In the genomic region with DNA sequence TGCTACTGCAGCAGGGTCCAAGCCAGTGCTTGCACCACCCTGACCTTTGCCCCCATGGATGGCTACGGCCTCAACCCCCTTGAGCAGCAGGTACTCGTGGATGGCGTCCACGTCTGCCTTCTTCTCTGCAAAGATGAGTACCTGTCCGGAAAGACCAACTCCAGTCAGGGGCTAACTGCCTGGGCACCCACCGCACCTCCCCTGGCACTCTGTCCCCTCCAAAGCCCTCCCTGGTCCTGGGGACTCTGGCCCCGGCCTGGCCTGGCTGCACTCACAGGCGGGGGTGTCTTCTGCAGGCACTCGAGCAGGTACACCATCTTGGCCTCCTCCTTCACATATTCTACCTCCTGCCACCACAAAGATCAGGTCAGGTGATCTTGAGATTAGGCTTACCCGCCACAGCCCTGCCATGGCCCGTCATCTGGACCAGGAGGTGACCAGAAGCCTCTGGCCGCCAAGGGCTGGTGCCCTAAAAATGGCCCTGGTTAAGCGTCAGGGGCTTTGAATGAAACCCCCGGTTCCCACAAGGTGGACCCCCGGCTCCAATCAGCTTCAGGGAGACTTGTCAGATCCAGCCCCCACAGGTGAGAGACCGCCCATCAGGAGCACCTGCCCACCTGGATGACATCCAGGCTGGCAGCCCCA, we compare ENCODE assay signal across 23 cellular contexts.
"Had no signal": no experiment of that assay in that cellular context is flagged by ENCODE, and none has a peak within 500 bp of the region (broad histone marks: within the 10 kb centered on the region; RNA-seq: fewer than 3 reads in every experiment).

No MANE protein-coding gene starts in this region.

- ATAC-seq: foreskin keratinocyte; heart left ventricle; left colon; left ventricle myocardium superior; sciatic nerve; stimulated activated naive B cell treated with anti-CD40 and anti-IgM and Interleukin-4, amounts not matched to agents 10 μg/mL and 1 μg/mL and 100 μg/mL, for 72 hours; stimulated activated naive CD8-positive, alpha-beta T cell treated with anti-CD3 and anti-CD28 coated beads, Interleukin-15, amount 100 ng/mL, for 72 hours had no signal

- H3K27ac ChIP-seq: colonic mucosa, foreskin keratinocyte, heart left ventricle, parathyroid adenoma, prostate gland, thoracic aorta, transverse colon had no signal

- H3K4me3 ChIP-seq: colonic mucosa, heart left ventricle, lung, prostate gland, thoracic aorta, transverse colon had no signal

- H3K4me3 Mint-ChIP-seq: endodermal cell; stimulated activated naive B cell treated with anti-CD40 and anti-IgM and Interleukin-4, amounts not matched to agents 10 μg/mL and 1 μg/mL and 100 μg/mL, for 72 hours; stimulated activated naive CD8-positive, alpha-beta T cell treated with anti-CD3 and anti-CD28 coated beads, Interleukin-15, amount 100 ng/mL, for 72 hours had no signal

- H3K9me3 Mint-ChIP-seq: endodermal cell; stimulated activated naive B cell treated with anti-CD40 and anti-IgM and Interleukin-4, amounts not matched to agents 10 μg/mL and 1 μg/mL and 100 μg/mL, for 72 hours; stimulated activated naive CD8-positive, alpha-beta T cell treated with anti-CD3 and anti-CD28 coated beads, Interleukin-15, amount 100 ng/mL, for 72 hours had no signal

- DNase-seq: colonic mucosa; effector CD4-positive, alpha-beta T cell; endodermal cell; erythroblast; foreskin keratinocyte; heart left ventricle; hippocampal formation; left colon; left ventricle myocardium superior; mesenchymal stem cell; midbrain; occipital lobe; stimulated activated CD4-positive, alpha-beta T cell treated with anti-CD3 and anti-CD28 coated beads, Interleukin-2, amount 100 ng/mL, for 24 hours; stimulated activated CD4-positive, alpha-beta T cell treated with anti-CD3 and anti-CD28 coated beads, Interleukin-4, amount 100 ng/mL, for 4 hours; stimulated activated naive B cell treated with anti-CD40 and anti-IgM and Interleukin-4, amounts not matched to agents 10 μg/mL and 1 μg/mL and 100 μg/mL, for 72 hours; stimulated activated naive CD8-positive, alpha-beta T cell treated with anti-CD3 and anti-CD28 coated beads, Interleukin-15, amount 100 ng/mL, for 72 hours; transverse colon had no signal

- H3K9me3 ChIP-seq: colonic mucosa, heart left ventricle, prostate gland, thoracic aorta, transverse colon had no signal

- H3K4me1 ChIP-seq: foreskin keratinocyte, parathyroid adenoma had no signal

- H3K27me3 ChIP-seq: colonic mucosa, foreskin keratinocyte, heart left ventricle, transverse colon had no signal

- FAIRE-seq: endothelial cell of umbilical vein had no signal

- H3K27me3 Mint-ChIP-seq: stimulated activated naive B cell treated with anti-CD40 and anti-IgM and Interleukin-4, amounts not matched to agents 10 μg/mL and 1 μg/mL and 100 μg/mL, for 72 hours; stimulated activated naive CD8-positive, alpha-beta T cell treated with anti-CD3 and anti-CD28 coated beads, Interleukin-15, amount 100 ng/mL, for 72 hours had no signal

- H3K27ac Mint-ChIP-seq: endodermal cell had no signal
